Comparison of ENCODE assay signal across 22 cellular contexts in the genomic region with DNA sequence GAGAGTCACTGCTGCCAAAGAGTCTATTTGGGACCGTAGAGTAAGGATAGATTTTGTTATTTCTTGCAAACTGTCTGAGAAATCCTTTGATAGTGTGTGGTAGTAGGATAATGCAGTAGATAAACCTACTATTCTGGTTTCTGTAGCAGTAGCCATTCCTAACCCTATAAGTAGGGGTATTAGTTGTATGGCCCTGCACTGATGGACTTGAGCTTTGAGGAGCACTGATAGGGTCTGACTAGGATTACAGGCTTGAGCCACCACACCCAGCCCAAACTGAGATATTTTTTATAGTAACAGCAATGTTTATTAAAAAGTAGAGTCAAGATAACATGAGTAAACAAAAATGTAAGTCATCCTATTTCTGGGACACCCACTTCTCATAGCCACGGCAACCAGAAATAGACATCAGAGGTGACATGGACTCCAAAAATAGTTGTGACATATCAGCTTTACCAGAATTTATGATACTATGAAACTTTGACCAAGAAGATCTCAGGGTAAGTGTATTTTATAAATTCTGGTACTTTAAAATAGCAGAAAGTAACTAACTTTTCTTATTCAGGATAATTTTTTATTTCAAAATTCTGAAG.
DNase-seq lines count a peak whose midpoint lies in the region; ATAC-seq and TF ChIP-seq lines count a peak whose summit lies in the region.
"Had no signal": no experiment of that assay in that cellular context is flagged by ENCODE, and none has a peak within 500 bp of the region (broad histone marks: within the 10 kb centered on the region; RNA-seq: fewer than 3 reads in every experiment).

No MANE protein-coding gene starts in this region.

- TF ChIP-seq CTCF in IMR-90 (conservative IDR thresholded peaks at IDR 0.05; ENCODE audit: low read depth, low read length) (no peak), heart right ventricle (IDR thresholded peaks at IDR 0.05) (no peak)

- peaks cover 0 to 9% (median under 1%) of the 10 kb centered on the region in 9 donors for H3K9me3 Mint-ChIP-seq in naive thymus-derived CD8-positive, alpha-beta T cell

- H3K4me3 ChIP-seq in IMR-90 (ENCODE audit: insufficient read depth, low read depth, low read length) (no peak overlapping the region), heart right ventricle (no peak overlapping the region)
- H3K4me3 ChIP-seq: GM23248, SJCRH30 had no signal

- no peak overlapping the region for H3K14ac ChIP-seq in IMR-90 (replicated peaks; ENCODE audit: low read depth, low read length)

- no peak overlapping the region for H4K5ac ChIP-seq in IMR-90 (ENCODE audit: low read depth, low read length)

- no peak overlapping the region for H3K18ac ChIP-seq in IMR-90 (ENCODE audit: low read depth, low read length)

- H3K27ac Mint-ChIP-seq in naive thymus-derived CD8-positive, alpha-beta T cell, result no peak overlapping the region
- H3K27ac Mint-ChIP-seq: CD8-positive, alpha-beta memory T cell had no signal

- H4K91ac ChIP-seq in IMR-90 (ENCODE audit: insufficient read depth, low read depth, low read length), result no peak overlapping the region

- no peak overlapping the region for H3K4ac ChIP-seq in IMR-90 (ENCODE audit: low read depth, low read length)

- no peak overlapping the region for H3K4me3 Mint-ChIP-seq in naive thymus-derived CD8-positive, alpha-beta T cell
- H3K4me3 Mint-ChIP-seq: CD14-positive monocyte; CD8-positive, alpha-beta memory T cell had no signal

- no peak overlapping the region for H3K23ac ChIP-seq in IMR-90 (ENCODE audit: low read depth, low read length)

- H3K56ac ChIP-seq in IMR-90 (ENCODE audit: extremely low read depth, insufficient read depth, low read length), result no peak overlapping the region

- H2AK9ac ChIP-seq in IMR-90 (replicated peaks; ENCODE audit: low read depth, low read length, poor library complexity), result no peak overlapping the region

- H2BK20ac ChIP-seq in IMR-90 (ENCODE audit: low read depth, low read length), result no peak overlapping the region

- H3K4me2 ChIP-seq in IMR-90 (ENCODE audit: low read depth, low read length), result no peak overlapping the region

- no peaks in the 10 kb centered on the region for H4K20me1 ChIP-seq in IMR-90 (ENCODE audit: insufficient read depth, low read length)

- dilution Hi-C loops in IMR-90 (cut with HindIII; ENCODE audit: low sequenced_read_pairs, unreplicated experiment), result no loop called here

- H2BK5ac ChIP-seq in IMR-90 (ENCODE audit: low read depth, low read length, poor library complexity, severe bottlenecking), result no peak overlapping the region

- no peaks in the 10 kb centered on the region for H3K4me1 ChIP-seq in IMR-90 (ENCODE audit: control insufficient read depth, insufficient read depth, low read length)
- peaks cover 0 to 6% (median 0%) of the 10 kb centered on the region in 9 donors for H3K4me1 ChIP-seq in heart right ventricle
- H3K4me1 ChIP-seq: BE2C, SJCRH30 had no signal

- BruUV-seq in IMR-90 (replicated peaks; lab: Mats Ljungman, UMichigan), result no TSS peak

- CTCF ChIA-PET in IMR-90 (lab: Yijun Ruan, JAX), result no interaction called here

- DNase-seq in EH (ENCODE audit: low read depth) (peak; percentile 3), IMR-90 (peak; percentile 12), heart right ventricle (no peak), myocyte (ENCODE audit: low read depth) (peak; percentile 68), caudate nucleus (lab: John Stamatoyannopoulos, UW) (no peak)
- DNase-seq in naive thymus-derived CD8-positive, alpha-beta T cell, result no peak
- no peak for DNase-seq in central memory CD4-positive, alpha-beta T cell
- DNase-seq: BE2C; Calu3; CD8-positive, alpha-beta memory T cell; DMS79 treated with DMSO at 0.1 percent for 48 hours; GM23248; H7; Karpas-422; NCI-H2029; NCI-H446; NCI-H526; NCI-H82; SJCRH30 had no signal

- TF ChIP-seq RAD21 in IMR-90 (IDR thresholded peaks at IDR 0.05; ENCODE audit: low read length), result no peak

- intact Hi-C loops in IMR-90 (cut with micrococcal nuclease) (no loop called here), heart right ventricle (cut with DNase I) (no loop called here)

- no peak for ATAC-seq in IMR-90 (ENCODE audit: low read depth)
- ATAC-seq in heart right ventricle, result peak; percentile 34 to 92 (median 67)
- no peak for ATAC-seq in naive thymus-derived CD8-positive, alpha-beta T cell
- ATAC-seq: SK-N-SH treated with all-trans-retinoic acid at 6 μM for 48 hours had no signal

- H3K9me3 ChIP-seq in IMR-90 (ENCODE audit: control insufficient read depth, insufficient read depth, low read length), result 0 out of 2 replicates have a peak, but pooled peaks cover 2% of the 10 kb centered on the region
- peaks cover 0 to 5% (median 0%) of the 10 kb centered on the region in 11 donors for H3K9me3 ChIP-seq in heart right ventricle
- H3K9me3 ChIP-seq: BE2C, SJCRH30 had no signal

- H3K36me3 Mint-ChIP-seq in naive thymus-derived CD8-positive, alpha-beta T cell, result no peaks in the 10 kb centered on the region
- H3K36me3 Mint-ChIP-seq: CD8-positive, alpha-beta memory T cell had no signal

- H4K8ac ChIP-seq in IMR-90 (ENCODE audit: low read depth in 2 of 2, low read length in 2 of 2), result no peak overlapping the region

- no peak for TF ChIP-seq POLR2A in IMR-90 (IDR thresholded peaks at IDR 0.05; ENCODE audit: low read depth, low read length)

- no peaks in the 10 kb centered on the region for H3K4me1 Mint-ChIP-seq in naive thymus-derived CD8-positive, alpha-beta T cell
- H3K4me1 Mint-ChIP-seq: CD8-positive, alpha-beta memory T cell had no signal

- H2AK5ac ChIP-seq in IMR-90 (ENCODE audit: low read depth, low read length), result no peak overlapping the region

- H3K27ac ChIP-seq in IMR-90 (ENCODE audit: insufficient read depth, low read length) (no peak overlapping the region), heart right ventricle (peak overlapping the region in 6 of 10 donors; percentile 35 to 65 (median 42)), caudate nucleus (ENCODE audit: low read depth, low read length) (no peak overlapping the region)
- H3K27ac ChIP-seq: GM23248, HL-60, SJCRH30 had no signal

- in situ Hi-C loops in IMR-90 (cut with MboI; ENCODE audit: low sequenced_read_pairs), result no loop called here

- H2BK120ac ChIP-seq in IMR-90 (ENCODE audit: low read depth, low read length), result no peak overlapping the region

- no peak overlapping the region for H3K9ac ChIP-seq in IMR-90 (ENCODE audit: low read depth, low read length)
- H3K9ac ChIP-seq: GM23248 had no signal

- H2BK15ac ChIP-seq in IMR-90 (ENCODE audit: low read depth, low read length), result no peak overlapping the region

- no CpG with 5 or more reads among the region's 2 CpGs for WGBS in IMR-90 (ENCODE audit: extremely low coverage in 2 of 2, insufficient read length in 1 of 2), 2 experiments
- WGBS in heart right ventricle, 2 donors, result 61 to 67% methylated on average over 2 of the region's 2 CpGs

- peaks cover 0 to 5% (median 0%) of the 10 kb centered on the region in 5 donors for H3K27me3 Mint-ChIP-seq in naive thymus-derived CD8-positive, alpha-beta T cell
- H3K27me3 Mint-ChIP-seq: CD8-positive, alpha-beta memory T cell had no signal

- H3K27me3 ChIP-seq in IMR-90 (ENCODE audit: control insufficient read depth, insufficient read depth, low read length) (no peaks in the 10 kb centered on the region), heart right ventricle (no peaks in the 10 kb centered on the region)
- H3K27me3 ChIP-seq: BE2C, SJCRH30 had no signal

- H3K79me1 ChIP-seq in IMR-90 (ENCODE audit: low read depth in 1 of 2, low read length in 2 of 2), result no peaks in the 10 kb centered on the region

- POLR2A ChIA-PET in IMR-90 (lab: Charles Lee; ENCODE audit: unreplicated experiment), result no interaction called here
- POLR2A ChIA-PET in naive thymus-derived CD8-positive, alpha-beta T cell (lab: Charles Lee), result no interaction called here

- no peak overlapping the region for H2AFZ ChIP-seq in IMR-90 (replicated peaks; ENCODE audit: low read length, poor library complexity)
- H2AFZ ChIP-seq: GM23248 had no signal

- H3K9me1 ChIP-seq in IMR-90 (ENCODE audit: insufficient read depth, low read length), result no peaks in the 10 kb centered on the region

- H3K36me3 ChIP-seq in IMR-90 (ENCODE audit: control insufficient read depth, insufficient read depth, low read length) (no peaks in the 10 kb centered on the region), heart right ventricle (no peaks in the 10 kb centered on the region)
- H3K36me3 ChIP-seq: BE2C, SJCRH30 had no signal

TF ChIP-seq in IMR-90, 13 proteins besides CTCF, POLR2A, EP300 and RAD21:
- TF ChIP-seq BHLHE40 (IDR thresholded peaks at IDR 0.05; ENCODE audit: low read depth, low read length) (no peak), RCOR1 (IDR thresholded peaks at IDR 0.05; ENCODE audit: insufficient replicate concordance, low read length) (no peak), SMC3 (IDR thresholded peaks at IDR 0.05; ENCODE audit: low read depth, low read length) (no peak), CEBPB (IDR thresholded peaks at IDR 0.05; ENCODE audit: low read depth, low read length) (no peak), CHD1 (IDR thresholded peaks at IDR 0.05; ENCODE audit: low read depth, low read length) (no peak), NFE2L2 (IDR thresholded peaks at IDR 0.05; ENCODE audit: low read depth, low read length) (no peak), MAZ (IDR thresholded peaks at IDR 0.05; ENCODE audit: borderline replicate concordance, low read depth, low read length) (no peak)

Comparison
In these comparisons a context has a peak if more than half of its experiments do, and no peak if none do; other contexts are left out.
1. DNase-seq: peak in EH (single experiment), IMR-90 (single experiment) and myocyte (single experiment); none in heart right ventricle (0 of 2), caudate nucleus (0 of 61), naive thymus-derived CD8-positive, alpha-beta T cell (0 of 10) and central memory CD4-positive, alpha-beta T cell (single experiment).
2. ATAC-seq: peak in heart right ventricle (8 of 8); none in IMR-90 (single experiment) and naive thymus-derived CD8-positive, alpha-beta T cell (0 of 2).
3. H3K27ac ChIP-seq: peak in heart right ventricle (6 of 10); none in IMR-90 (single experiment) and caudate nucleus (single experiment).